11 cellular contexts compared by ENCODE assay signal in genomic region chr9:9912459-9912858, GRCh38.
DNase-seq lines count a peak whose midpoint lies in the region; ATAC-seq, FAIRE-seq and TF ChIP-seq lines count a peak whose summit lies in the region.
"Had no signal": no experiment of that assay in that cellular context is flagged by ENCODE, and none has a peak within 500 bp of the region (broad histone marks: within the 10 kb centered on the region; RNA-seq: fewer than 3 reads in every experiment).

No MANE protein-coding gene starts in this region.

- H3K79me2 ChIP-seq in DOHH2 (ENCODE audit: control insufficient read depth, low read length): no peaks in the 10 kb centered on the region

- FAIRE-seq in H54 (lab: Jason Lieb, UNC): peak; percentile 81
- FAIRE-seq: GM12891 had no signal

- TF ChIP-seq POLR2A in H54 (IDR thresholded peaks at IDR 0.05; ENCODE audit: low read depth, low read length): no peak

- ATAC-seq in HG02588 (IDR thresholded peaks at IDR 0.05; ENCODE audit: unreplicated experiment) (no peak), Right ventricle myocardium superior (ENCODE audit: poor library complexity) (no peak)
- ATAC-seq: activated CD4-positive, alpha-beta T cell treated with anti-CD3 and anti-CD28 coated beads for 36 hours had no signal

- CTCF ChIA-PET in activated naive CD4-positive, alpha-beta T cell treated with anti-CD3 and anti-CD28 coated beads, Interleukin-2, amount 10 ng/mL, durations not matched to agents 7 days and 5 days (lab: Charles Lee): no interaction called here

- H3K9me3 ChIP-seq in DOHH2 (ENCODE audit: control insufficient read depth, insufficient read depth, low read length): peaks cover 10% of the 10 kb centered on the region; the same call in 1 of the 2 replicates

- no peaks in the 10 kb centered on the region for H3F3A ChIP-seq in DOHH2 (ENCODE audit: control insufficient read depth, insufficient read depth)

- no peak for DNase-seq in H54 (ENCODE audit: insufficient read length, low spot score)
- DNase-seq in NCI-H446 treated with DMSO at 0.1 percent for 48 hours (lab: John Stamatoyannopoulos, UW): peak; percentile 60
- peak; percentile 4 for DNase-seq in fibroblast of mammary gland (ENCODE audit: low read depth)
- DNase-seq in T-helper 2 cell treated with Interferon-gamma antibody and Interleukin-4, amounts not matched to agents 5 μg/mL and 100 μg/mL, for 36 hours (ENCODE audit: low spot score): no peak
- DNase-seq in Right ventricle myocardium superior: no peak
- no peak for DNase-seq in activated naive CD4-positive, alpha-beta T cell treated with anti-CD3 and anti-CD28 coated beads, Interleukin-2, amount 10 ng/mL, durations not matched to agents 7 days and 5 days
- DNase-seq: activated CD4-positive, alpha-beta T cell treated with anti-CD3 and anti-CD28 coated beads for 36 hours; central memory CD4-positive, alpha-beta T cell had no signal

- peaks cover 5% of the 10 kb centered on the region for H3K4me1 ChIP-seq in DOHH2 (ENCODE audit: control insufficient read depth, low read length)

- H3K4me3 ChIP-seq in DOHH2 (ENCODE audit: low read length) (no peak overlapping the region), fibroblast of mammary gland (ENCODE audit: control insufficient read depth, low read depth, low read length) (no peak overlapping the region)

- peak; percentile 74 for TF ChIP-seq CTCF in DOHH2 (IDR thresholded peaks at IDR 0.05; ENCODE audit: low read depth, low read length, poor library complexity, severe bottlenecking)
- TF ChIP-seq CTCF in fibroblast of mammary gland (conservative IDR thresholded peaks at IDR 0.05; ENCODE audit: control insufficient read depth, insufficient read depth, low read depth, low read length): peak; percentile 34

- H3K27ac ChIP-seq in DOHH2 (ENCODE audit: low read depth, low read length): no peak overlapping the region

- H3K36me3 Mint-ChIP-seq in T-helper 2 cell treated with Interferon-gamma antibody and Interleukin-4, amounts not matched to agents 5 μg/mL and 100 μg/mL, for 36 hours (ENCODE audit: low read depth): no peaks in the 10 kb centered on the region
- H3K36me3 Mint-ChIP-seq in activated naive CD4-positive, alpha-beta T cell treated with anti-CD3 and anti-CD28 coated beads, Interleukin-2, amount 10 ng/mL, durations not matched to agents 7 days and 5 days: no peaks in the 10 kb centered on the region

- H3K27me3 ChIP-seq in DOHH2 (ENCODE audit: control insufficient read depth, low read length): no peaks in the 10 kb centered on the region

- no peaks in the 10 kb centered on the region for H3K36me3 ChIP-seq in DOHH2 (ENCODE audit: control insufficient read depth, low read length)

- no peaks in the 10 kb centered on the region for H3K4me1 Mint-ChIP-seq in T-helper 2 cell treated with Interferon-gamma antibody and Interleukin-4, amounts not matched to agents 5 μg/mL and 100 μg/mL, for 36 hours (ENCODE audit: low read depth)
- H3K4me1 Mint-ChIP-seq in activated naive CD4-positive, alpha-beta T cell treated with anti-CD3 and anti-CD28 coated beads, Interleukin-2, amount 10 ng/mL, durations not matched to agents 7 days and 5 days: no peaks in the 10 kb centered on the region
- H3K4me1 Mint-ChIP-seq: activated CD4-positive, alpha-beta T cell treated with anti-CD3 and anti-CD28 coated beads for 36 hours had no signal

- no peaks in the 10 kb centered on the region for H4K20me1 ChIP-seq in DOHH2 (ENCODE audit: control insufficient read depth, insufficient read depth, low read depth, low read length)

- 0 out of 2 replicates have a peak overlapping the region, but pooled peaks have one; percentile 2 for H3K4me2 ChIP-seq in DOHH2 (ENCODE audit: low read length)

- intact Hi-C loops in Right ventricle myocardium superior (cut with DNase I): no loop called here

- H3K9me3 Mint-ChIP-seq in T-helper 2 cell treated with Interferon-gamma antibody and Interleukin-4, amounts not matched to agents 5 μg/mL and 100 μg/mL, for 36 hours: peaks cover 13% of the 10 kb centered on the region
- peaks cover 11% of the 10 kb centered on the region for H3K9me3 Mint-ChIP-seq in activated naive CD4-positive, alpha-beta T cell treated with anti-CD3 and anti-CD28 coated beads, Interleukin-2, amount 10 ng/mL, durations not matched to agents 7 days and 5 days

- H3K27ac Mint-ChIP-seq in T-helper 2 cell treated with Interferon-gamma antibody and Interleukin-4, amounts not matched to agents 5 μg/mL and 100 μg/mL, for 36 hours: no peak overlapping the region
- no peak overlapping the region for H3K27ac Mint-ChIP-seq in activated naive CD4-positive, alpha-beta T cell treated with anti-CD3 and anti-CD28 coated beads, Interleukin-2, amount 10 ng/mL, durations not matched to agents 7 days and 5 days
- H3K27ac Mint-ChIP-seq: activated CD4-positive, alpha-beta T cell treated with anti-CD3 and anti-CD28 coated beads for 36 hours had no signal

- no peak overlapping the region for H3K4me3 Mint-ChIP-seq in T-helper 2 cell treated with Interferon-gamma antibody and Interleukin-4, amounts not matched to agents 5 μg/mL and 100 μg/mL, for 36 hours
- no peak overlapping the region for H3K4me3 Mint-ChIP-seq in activated naive CD4-positive, alpha-beta T cell treated with anti-CD3 and anti-CD28 coated beads, Interleukin-2, amount 10 ng/mL, durations not matched to agents 7 days and 5 days
- H3K4me3 Mint-ChIP-seq: activated CD4-positive, alpha-beta T cell treated with anti-CD3 and anti-CD28 coated beads for 36 hours had no signal

- no peaks in the 10 kb centered on the region for H3K27me3 Mint-ChIP-seq in T-helper 2 cell treated with Interferon-gamma antibody and Interleukin-4, amounts not matched to agents 5 μg/mL and 100 μg/mL, for 36 hours (ENCODE audit: low read depth)
- H3K27me3 Mint-ChIP-seq in activated naive CD4-positive, alpha-beta T cell treated with anti-CD3 and anti-CD28 coated beads, Interleukin-2, amount 10 ng/mL, durations not matched to agents 7 days and 5 days: no peaks in the 10 kb centered on the region
- H3K27me3 Mint-ChIP-seq: activated CD4-positive, alpha-beta T cell treated with anti-CD3 and anti-CD28 coated beads for 36 hours had no signal

- H3K9me2 ChIP-seq in DOHH2 (replicated peaks; ENCODE audit: control insufficient read depth, low read length): no peaks in the 10 kb centered on the region

Comparison
In these comparisons a context has a peak if more than half of its experiments do, and no peak if none do; other contexts are left out.
1. DNase-seq: peak in NCI-H446 treated with DMSO at 0.1 percent for 48 hours (single experiment) and fibroblast of mammary gland (single experiment); none in H54 (single experiment), T-helper 2 cell treated with Interferon-gamma antibody and Interleukin-4, amounts not matched to agents 5 μg/mL and 100 μg/mL, for 36 hours (single experiment), Right ventricle myocardium superior (single experiment) and activated naive CD4-positive, alpha-beta T cell treated with anti-CD3 and anti-CD28 coated beads, Interleukin-2, amount 10 ng/mL, durations not matched to agents 7 days and 5 days (single experiment).